In genomic region chr21:39349211-39350093, GRCh38 we compare ENCODE assay signal across 8 cellular contexts. TPM values are rescaled to one million over a fixed set of nuclear protein-coding genes. Genes with fewer than 3 reads are reported as not detected.
DNase-seq lines count a peak whose midpoint lies in the region; ATAC-seq and TF ChIP-seq lines count a peak whose summit lies in the region.

No MANE protein-coding gene starts in this region.

- H3K4me1 ChIP-seq in BE2C = no peaks in the 10 kb centered on the region; the same call in 1 of the 2 replicates
- H3K4me1 ChIP-seq in colonic mucosa = peaks cover 5% of the 10 kb centered on the region

- no peaks in the 10 kb centered on the region for H3K27me3 ChIP-seq in BE2C
- H3K27me3 ChIP-seq in colonic mucosa = no peaks in the 10 kb centered on the region

- H3K27ac ChIP-seq in colonic mucosa = peak overlapping the region; percentile 97

- TF ChIP-seq CTCF in BE2C (IDR thresholded peaks at IDR 0.05; ENCODE audit: low read depth, low read length) (no peak), colonic mucosa (IDR thresholded peaks at IDR 0.05) (no peak)

- peak; percentile 80 for ATAC-seq in HG03457 (IDR thresholded peaks at IDR 0.05; ENCODE audit: unreplicated experiment)
- ATAC-seq in left colon = peak; percentile 88

- peak; percentile 99 for DNase-seq in BE2C
- peak; percentile 87 for DNase-seq in GM19240 (ENCODE audit: insufficient read length, low spot score)
- DNase-seq in NCI-H524 (lab: John Stamatoyannopoulos, UW) = peak; percentile 97 to 98
- DNase-seq in activated CD4-positive, alpha-beta T cell treated with anti-CD3 and anti-CD28 coated beads for 4 hours = peak; percentile 95 to 97
- DNase-seq in colonic mucosa = peak; percentile 99
- peak; percentile 97 to 98 for DNase-seq in left colon
- peak; percentile 93 to 97 for DNase-seq in stimulated activated CD4-positive, alpha-beta T cell treated with anti-CD3 and anti-CD28 coated beads, Interleukin-1b, Interleukin-23, amount 100 ng/mL, for 4 hours (ENCODE audit: low read depth in 2 of 2)

- peak overlapping the region; percentile 70 for H3K4me3 ChIP-seq in BE2C (ENCODE audit: low read depth, low read length)
- H3K4me3 ChIP-seq in colonic mucosa = peak overlapping the region; percentile 56

- peaks cover 39% of the 10 kb centered on the region for H3K36me3 ChIP-seq in BE2C
- no peaks in the 10 kb centered on the region for H3K36me3 ChIP-seq in colonic mucosa

- intact Hi-C loops in colonic mucosa (cut with DNase I) = loop anchor here (5.0 kb wide), 1 partner anchor 37 kb away; the partner anchor contains the start of gene BRWD1
- intact Hi-C loops in left colon (cut with DNase I, micrococcal nuclease) = no loop called here

- peak overlapping the region; percentile 74 to 87 for H3K9ac ChIP-seq in colonic mucosa (ENCODE audit: low read depth in 2 of 2, low read length in 2 of 2)

- H3K9me3 ChIP-seq in BE2C (no peaks in the 10 kb centered on the region), colonic mucosa (no peaks in the 10 kb centered on the region)

RNA-seq across cellular contexts. Expression of gene HMGN1, which starts 0.6 kb away (rescaled TPM):
- polyA plus RNA-seq in BE2C (2012; ENCODE audit: insufficient read depth, insufficient read length, low read depth) = 281 TPM
- 100 to 1,000 TPM; 240 to 305 TPM for total RNA-seq in colonic mucosa
- total RNA-seq in left colon = 100 to 1,000 TPM; 162 to 193 TPM

RNA-seq across cellular contexts. Expression of gene BRWD1, which starts 36.0 kb away (rescaled TPM):
- 15.8 TPM for polyA plus RNA-seq in BE2C (2012; ENCODE audit: insufficient read depth, insufficient read length, low read depth)
- total RNA-seq in colonic mucosa = 10 to 100 TPM; 38.6 to 43.1 TPM
- total RNA-seq in left colon = 10 to 100 TPM; 45.8 to 51.5 TPM

Comparison
In these comparisons a context has a peak if more than half of its experiments do, and no peak if none do; other contexts are left out.
1. Peak in every context shown above with its lines: DNase-seq, ATAC-seq, H3K4me3 ChIP-seq and H3K27ac ChIP-seq.